8 cellular contexts compared by ENCODE assay signal in the genomic region with DNA sequence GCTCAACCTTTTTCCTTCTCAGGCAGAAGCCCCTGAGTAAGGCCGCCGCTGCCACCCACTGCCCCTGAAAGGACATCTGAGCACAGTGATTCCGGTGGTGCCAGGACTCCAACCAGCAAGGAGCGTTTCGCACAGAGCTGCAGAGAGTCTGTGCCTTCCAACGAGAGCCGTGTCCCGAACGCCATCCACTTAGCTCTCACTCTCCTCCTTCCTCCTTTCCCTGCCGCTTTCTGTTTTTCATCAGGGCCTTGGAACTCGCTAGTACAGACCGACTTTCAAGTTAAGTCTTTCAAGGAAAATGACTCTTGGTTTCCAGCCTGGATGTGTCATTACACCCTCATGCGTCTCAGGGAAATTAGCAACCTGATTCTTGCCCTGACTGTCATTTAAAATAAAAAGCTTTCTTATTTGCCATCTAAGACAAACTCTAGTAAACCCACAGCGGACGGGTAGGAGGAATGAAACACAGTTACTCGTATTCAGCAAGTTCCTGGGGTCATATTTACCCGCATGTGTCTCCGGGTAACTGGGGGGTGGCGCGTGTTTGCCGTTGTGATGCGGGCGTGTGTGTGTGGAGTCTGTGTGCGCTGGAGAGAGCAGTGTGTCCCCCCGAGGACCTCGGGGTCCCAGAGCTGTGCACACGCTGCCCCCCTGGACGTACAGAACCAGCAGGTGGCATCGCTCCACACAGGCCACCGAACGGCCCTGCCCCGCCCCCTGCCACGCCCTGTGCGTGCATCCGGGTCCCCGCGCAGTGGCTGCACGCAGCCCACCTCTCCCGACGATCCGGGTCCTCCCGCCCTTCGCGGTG. TPM values are rescaled to one million over a fixed set of nuclear protein-coding genes. Genes with fewer than 3 reads are reported as not detected.
DNase-seq lines count a peak whose midpoint lies in the region; ATAC-seq and TF ChIP-seq lines count a peak whose summit lies in the region.

No MANE protein-coding gene starts in this region.

- TF ChIP-seq CTCF in breast epithelium (IDR thresholded peaks at IDR 0.05) = peak; percentile 21 to 59 (median 33)

- peak overlapping the region; percentile 85 to 88 for H3K27ac ChIP-seq in breast epithelium

- no peaks in the 10 kb centered on the region for H3K9me3 ChIP-seq in breast epithelium

- peak; percentile 68 for ATAC-seq in HG03103 (IDR thresholded peaks at IDR 0.05; ENCODE audit: low read depth, unreplicated experiment)
- peak; percentile 96 for ATAC-seq in left colon
- ATAC-seq in HG02870 (IDR thresholded peaks at IDR 0.05; ENCODE audit: unreplicated experiment) = no peak

- no peaks in the 10 kb centered on the region for H3K36me3 ChIP-seq in breast epithelium

- TF ChIP-seq POLR2A in breast epithelium (IDR thresholded peaks at IDR 0.05) = no peak

- intact Hi-C loops in breast epithelium (cut with DNase I; ENCODE audit: low total_unique reads) = no loop called here
- intact Hi-C loops in left colon (cut with DNase I, micrococcal nuclease) = no loop called here

- H3K4me3 ChIP-seq in breast epithelium = peak overlapping the region; percentile 42 to 95 (median 77)

- peak; percentile 82 for DNase-seq in DMS114 treated with DMSO at 0.1 percent for 48 hours (lab: John Stamatoyannopoulos, UW; ENCODE audit: unreplicated experiment)
- peak; percentile 32 for DNase-seq in T1000 (lab: John Stamatoyannopoulos, UW)
- DNase-seq in breast epithelium (ENCODE audit: low spot score in 2 of 2) = peak; percentile 58 to 74
- peak; percentile 48 to 78 for DNase-seq in left colon
- peak; percentile 20 for DNase-seq in stimulated activated CD8-positive, alpha-beta memory T cell treated with anti-CD3 and anti-CD28 coated beads, Interleukin-12 subunit alpha, Interleukin-12 subunit beta, amount 100 ng/mL, for 1 hour (ENCODE audit: low read depth)
- DNase-seq in AML-193 (lab: John Stamatoyannopoulos, UW) = no peak

- no peaks in the 10 kb centered on the region for H3K27me3 ChIP-seq in breast epithelium

- no peaks in the 10 kb centered on the region for H3K4me1 ChIP-seq in breast epithelium

RNA-seq across cellular contexts. Expression of gene ALDH1A3, which starts 30.4 kb away (rescaled TPM):
- total RNA-seq in breast epithelium (100 to 1,000 TPM in 1 of 3 donors, 10 to 100 TPM in 2; 24.2 to 207 (median 44.9) TPM), left colon (1 to 10 TPM; 3.9 to 5.4 TPM)

Comparison
In these comparisons a context has a peak if more than half of its experiments do, and no peak if none do; other contexts are left out.
1. DNase-seq: peak in DMS114 treated with DMSO at 0.1 percent for 48 hours (single experiment), T1000 (single experiment), breast epithelium (2 of 2), left colon (2 of 2) and stimulated activated CD8-positive, alpha-beta memory T cell treated with anti-CD3 and anti-CD28 coated beads, Interleukin-12 subunit alpha, Interleukin-12 subunit beta, amount 100 ng/mL, for 1 hour (single experiment); none in AML-193 (0 of 2).